Comparison of ENCODE assay signal across 32 cellular contexts in the genomic region with DNA sequence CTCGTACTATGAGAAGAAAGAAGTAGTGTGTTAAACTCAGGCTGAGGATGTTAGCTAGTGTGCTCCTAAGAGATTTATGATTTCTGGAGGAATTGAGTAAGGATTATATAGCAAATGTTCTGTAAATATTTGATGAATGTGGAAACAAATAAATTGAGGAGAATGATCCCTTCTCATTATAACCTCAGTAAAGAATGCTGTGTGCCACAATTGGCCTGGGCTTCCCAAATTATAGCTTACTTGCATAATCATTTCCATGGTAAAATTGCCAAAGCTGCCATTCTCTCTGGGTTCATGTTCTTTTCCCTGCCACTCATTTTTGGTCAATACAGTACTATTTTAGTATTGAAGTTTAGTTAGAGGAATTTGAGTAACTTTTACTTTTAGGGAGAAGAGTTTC.
"Had no signal": no experiment of that assay in that cellular context is flagged by ENCODE, and none has a peak within 500 bp of the region (broad histone marks: within the 10 kb centered on the region; RNA-seq: fewer than 3 reads in every experiment).

No MANE protein-coding gene starts in this region.

- ATAC-seq: activated CD4-positive, alpha-beta T cell treated with anti-CD3 and anti-CD28 coated beads for 36 hours; activated CD4-positive, CD25-positive, alpha-beta regulatory T cell treated with anti-CD3 and anti-CD28 coated beads, Interleukin-2, amount 50 U/mL, for 24 hours; activated CD8-positive, alpha-beta T cell treated with anti-CD3 and anti-CD28 coated beads, Interleukin-2, amount 10 ng/mL, durations not matched to agents 7 days and 5 days; body of pancreas; K562; WTC11 had no signal

- H3K36me3 Mint-ChIP-seq: activated naive CD4-positive, alpha-beta T cell treated with anti-CD3 and anti-CD28 coated beads, Interleukin-2, amount 50 U/mL, for 24 hours; activated naive CD8-positive, alpha-beta T cell treated with anti-CD3 and anti-CD28 coated beads, Interleukin-2, amount 10 ng/mL, durations not matched to agents 7 days and 5 days; WTC11 had no signal

- H3K9me3 ChIP-seq: adrenal gland, body of pancreas, breast epithelium, Peyer's patch, SJSA1, SK-N-SH had no signal

- H3K4me3 Mint-ChIP-seq: activated CD4-positive, alpha-beta T cell treated with anti-CD3 and anti-CD28 coated beads for 36 hours; activated CD4-positive, alpha-beta T cell treated with anti-CD3 and anti-CD28 coated beads, Interleukin-2, amount 10 ng/mL, durations not matched to agents 7 days and 5 days; activated CD8-positive, alpha-beta T cell treated with anti-CD3 and anti-CD28 coated beads, Interleukin-2, amount 10 ng/mL, durations not matched to agents 7 days and 5 days; activated naive CD4-positive, alpha-beta T cell treated with anti-CD3 and anti-CD28 coated beads, Interleukin-2, amount 50 U/mL, for 24 hours; activated naive CD8-positive, alpha-beta T cell treated with anti-CD3 and anti-CD28 coated beads, Interleukin-2, amount 10 ng/mL, durations not matched to agents 7 days and 5 days; activated T-cell treated with anti-CD3 and anti-CD28 coated beads, Interleukin-2, amount 50 U/mL, for 24 hours; T-helper 1 cell treated with Interleukin-12 subunit alpha and Interleukin-12 subunit beta and Interleukin-4 antibody, amounts not matched to agents 30 μg/mL and 1 μg/mL, for 36 hours; T-helper 2 cell treated with Interferon-gamma antibody and Interleukin-4, amounts not matched to agents 5 μg/mL and 100 μg/mL, for 36 hours; WTC11 had no signal

- H3K4me1 ChIP-seq: adrenal gland, body of pancreas, breast epithelium, Peyer's patch, SJSA1 had no signal

- H3K27ac Mint-ChIP-seq: activated CD4-positive, alpha-beta T cell treated with anti-CD3 and anti-CD28 coated beads for 36 hours; activated CD4-positive, alpha-beta T cell treated with anti-CD3 and anti-CD28 coated beads, Interleukin-2, amount 10 ng/mL, durations not matched to agents 7 days and 5 days; activated CD8-positive, alpha-beta T cell treated with anti-CD3 and anti-CD28 coated beads, Interleukin-2, amount 10 ng/mL, durations not matched to agents 7 days and 5 days; activated naive CD4-positive, alpha-beta T cell treated with anti-CD3 and anti-CD28 coated beads, Interleukin-2, amount 50 U/mL, for 24 hours; activated naive CD8-positive, alpha-beta T cell treated with anti-CD3 and anti-CD28 coated beads, Interleukin-2, amount 10 ng/mL, durations not matched to agents 7 days and 5 days; activated T-cell treated with anti-CD3 and anti-CD28 coated beads, Interleukin-2, amount 50 U/mL, for 24 hours; activated T-helper 2 cell treated with anti-CD3 and anti-CD28 coated beads, Interferon-gamma antibody, Interleukin-2, Interleukin-4, amounts not matched to agents 10 μg/mL and 5 μg/mL and 100 μg/mL, durations not matched to agents 14 hours and 24 hours and 36 hours; T-helper 1 cell treated with Interleukin-12 subunit alpha and Interleukin-12 subunit beta and Interleukin-4 antibody, amounts not matched to agents 30 μg/mL and 1 μg/mL, for 36 hours; T-helper 2 cell treated with Interferon-gamma antibody and Interleukin-4, amounts not matched to agents 5 μg/mL and 100 μg/mL, for 36 hours; WTC11 had no signal

- H3K9me3 Mint-ChIP-seq: activated naive CD4-positive, alpha-beta T cell treated with anti-CD3 and anti-CD28 coated beads, Interleukin-2, amount 50 U/mL, for 24 hours; WTC11 had no signal

- H3K27me3 ChIP-seq: adrenal gland, body of pancreas, breast epithelium, Peyer's patch, SJSA1 had no signal

- H3K4me1 Mint-ChIP-seq: activated CD4-positive, alpha-beta T cell treated with anti-CD3 and anti-CD28 coated beads for 36 hours; activated CD4-positive, alpha-beta T cell treated with anti-CD3 and anti-CD28 coated beads, Interleukin-2, amount 10 ng/mL, durations not matched to agents 7 days and 5 days; activated naive CD4-positive, alpha-beta T cell treated with anti-CD3 and anti-CD28 coated beads, Interleukin-2, amount 50 U/mL, for 24 hours; activated naive CD8-positive, alpha-beta T cell treated with anti-CD3 and anti-CD28 coated beads, Interleukin-2, amount 10 ng/mL, durations not matched to agents 7 days and 5 days; WTC11 had no signal

- DNase-seq: activated CD4-positive, alpha-beta T cell treated with anti-CD3 and anti-CD28 coated beads for 36 hours; activated CD4-positive, alpha-beta T cell treated with anti-CD3 and anti-CD28 coated beads, Interleukin-2, amount 10 ng/mL, durations not matched to agents 7 days and 5 days; activated CD4-positive, alpha-beta T cell treated with anti-CD3 and anti-CD28 coated beads, Interleukin-2, amount 50 U/mL, for 48 hours; activated CD8-positive, alpha-beta T cell treated with anti-CD3 and anti-CD28 coated beads, Interleukin-2, amount 10 ng/mL, durations not matched to agents 7 days and 5 days; activated gamma-delta T cell; activated naive CD4-positive, alpha-beta T cell treated with Interleukin-2 at 50 U/mL for 16 hours; activated naive CD8-positive, alpha-beta T cell treated with anti-CD3 and anti-CD28 coated beads, Interleukin-2, amount 10 ng/mL, durations not matched to agents 7 days and 5 days; activated T-cell treated with anti-CD3 and anti-CD28 coated beads, Interleukin-2, amount 50 U/mL, for 24 hours; adrenal gland; body of pancreas; NCI-H1048; NCI-H1105 treated with DMSO at 0.1 percent for 48 hours; NCI-H1436; NCI-H1694 treated with DMSO at 0.1 percent for 48 hours; NCI-H2029; NCI-H2171; NCI-H510A; NCI-H526; NCI-H774; Peyer's patch; RPMI8226; SHP77 treated with DMSO at 0.1 percent for 48 hours; SK-N-SH had no signal

- H3K27ac ChIP-seq: adrenal gland, body of pancreas, breast epithelium, Peyer's patch, SJSA1 had no signal

- H3K36me3 ChIP-seq: adrenal gland, breast epithelium, Peyer's patch, SJSA1 had no signal

- H3K27me3 Mint-ChIP-seq: activated CD4-positive, alpha-beta T cell treated with anti-CD3 and anti-CD28 coated beads for 36 hours; activated CD4-positive, alpha-beta T cell treated with anti-CD3 and anti-CD28 coated beads, Interleukin-2, amount 10 ng/mL, durations not matched to agents 7 days and 5 days; activated naive CD4-positive, alpha-beta T cell treated with anti-CD3 and anti-CD28 coated beads, Interleukin-2, amount 50 U/mL, for 24 hours; activated naive CD8-positive, alpha-beta T cell treated with anti-CD3 and anti-CD28 coated beads, Interleukin-2, amount 10 ng/mL, durations not matched to agents 7 days and 5 days; activated T-cell treated with anti-CD3 and anti-CD28 coated beads, Interleukin-2, amount 50 U/mL, for 24 hours had no signal

- H3K4me3 ChIP-seq: adrenal gland, body of pancreas, breast epithelium, K562, Peyer's patch, SJSA1 had no signal
